In genomic region chr19:3687393-3687773, GRCh38 we compare ENCODE assay signal across 2 cellular contexts.
TF ChIP-seq lines count a peak whose summit lies in the region.

No MANE protein-coding gene starts in this region.

TF ChIP-seq in SK-N-SH treated with all-trans-retinoic acid at 6 μM for 48 hours, 23 proteins besides CTCF, POLR2A, EP300 and RAD21:
- TF ChIP-seq TSHZ2 (CRISPR knock-in tag; IDR thresholded peaks at IDR 0.05) (no peak), ZFP30 (CRISPR knock-in tag; IDR thresholded peaks at IDR 0.05) (no peak), BACH2 (CRISPR knock-in tag; IDR thresholded peaks at IDR 0.05; ENCODE audit: borderline replicate concordance) (no peak)
- TF ChIP-seq, protein P1, sequence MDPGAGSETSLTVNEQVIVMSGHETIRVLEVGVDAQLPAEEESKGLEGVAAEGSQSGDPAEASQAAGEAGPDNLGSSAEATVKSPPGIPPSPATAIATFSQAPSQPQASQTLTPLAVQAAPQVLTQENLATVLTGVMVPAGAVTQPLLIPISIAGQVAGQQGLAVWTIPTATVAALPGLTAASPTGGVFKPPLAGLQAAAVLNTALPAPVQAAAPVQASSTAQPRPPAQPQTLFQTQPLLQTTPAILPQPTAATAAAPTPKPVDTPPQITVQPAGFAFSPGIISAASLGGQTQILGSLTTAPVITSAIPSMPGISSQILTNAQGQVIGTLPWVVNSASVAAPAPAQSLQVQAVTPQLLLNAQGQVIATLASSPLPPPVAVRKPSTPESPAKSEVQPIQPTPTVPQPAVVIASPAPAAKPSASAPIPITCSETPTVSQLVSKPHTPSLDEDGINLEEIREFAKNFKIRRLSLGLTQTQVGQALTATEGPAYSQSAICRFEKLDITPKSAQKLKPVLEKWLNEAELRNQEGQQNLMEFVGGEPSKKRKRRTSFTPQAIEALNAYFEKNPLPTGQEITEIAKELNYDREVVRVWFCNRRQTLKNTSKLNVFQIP (CRISPR knock-in tag; IDR thresholded peaks at IDR 0.05; ENCODE audit: borderline replicate concordance, low read depth), result no peak

TF ChIP-seq in SK-N-SH, 30 proteins besides CTCF, POLR2A, EP300 and RAD21 (continued from another document):
- no peak for TF ChIP-seq PBX3 (IDR thresholded peaks at IDR 0.05)
